18 cellular contexts compared by ENCODE assay signal in the genomic region with DNA sequence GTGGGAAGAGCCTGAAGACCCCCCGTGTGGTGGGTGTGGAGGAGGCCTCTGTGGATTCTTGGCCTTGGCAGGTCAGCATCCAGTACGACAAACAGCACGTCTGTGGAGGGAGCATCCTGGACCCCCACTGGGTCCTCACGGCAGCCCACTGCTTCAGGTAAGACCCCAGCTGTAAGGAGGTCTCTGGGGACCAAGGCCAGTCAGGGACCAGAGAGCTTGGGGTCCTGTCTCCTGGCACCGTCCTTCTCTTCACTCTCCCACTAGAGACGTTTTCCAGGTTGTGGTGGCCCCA. TPM values are rescaled to one million over a fixed set of nuclear protein-coding genes. Genes with fewer than 3 reads are reported as not detected.
A peak's percentile ranks its signal among the peaks of the same experiment; 100 is the strongest.
DNase-seq lines count a peak whose midpoint lies in the region; ATAC-seq and TF ChIP-seq lines count a peak whose summit lies in the region.
"Had no signal": no experiment of that assay in that cellular context is flagged by ENCODE, and none has a peak within 500 bp of the region (broad histone marks: within the 10 kb centered on the region; RNA-seq: fewer than 3 reads in every experiment).

No MANE protein-coding gene starts in this region.

- peak; percentile 57 for DNase-seq in cardiac septum (ENCODE audit: low spot score)
- no peak for DNase-seq in right atrium auricular region (ENCODE audit: low spot score)
- DNase-seq in hepatocyte (ENCODE audit: low spot score) = no peak
- DNase-seq in posterior vena cava (ENCODE audit: low spot score) = peak; percentile 49
- DNase-seq in upper lobe of right lung = peak; percentile 39
- no peak for DNase-seq in thyroid gland
- DNase-seq: ACHN; Caco-2; CD4-positive, alpha-beta T cell; GOT3; H7 had no signal

- H3K9me2 ChIP-seq in hepatocyte (replicated peaks; ENCODE audit: insufficient read depth) = no peaks in the 10 kb centered on the region

- intact Hi-C loops in cardiac septum (cut with DNase I) (no loop called here), posterior vena cava (cut with DNase I) (no loop called here), upper lobe of right lung (cut with DNase I) (no loop called here), thyroid gland (cut with DNase I) (no loop called here)

- no peak for ATAC-seq in upper lobe of right lung
- ATAC-seq in GM18502 (IDR thresholded peaks at IDR 0.05; ENCODE audit: poor library complexity, unreplicated experiment) = no peak
- no peak for ATAC-seq in GM18907 (IDR thresholded peaks at IDR 0.05; ENCODE audit: unreplicated experiment)
- ATAC-seq: HCT116, HepG2 had no signal

- TF ChIP-seq POLR2A in thyroid gland (IDR thresholded peaks at IDR 0.05) = no peak

- TF ChIP-seq CTCF in right atrium auricular region (IDR thresholded peaks at IDR 0.05) (no peak), hepatocyte (IDR thresholded peaks at IDR 0.05; ENCODE audit: poor library complexity) (no peak), upper lobe of right lung (IDR thresholded peaks at IDR 0.05) (no peak), thyroid gland (IDR thresholded peaks at IDR 0.05) (no peak)

- H3K4me1 ChIP-seq in right atrium auricular region (no peaks in the 10 kb centered on the region), hepatocyte (ENCODE audit: insufficient read depth) (peaks cover 3% of the 10 kb centered on the region), upper lobe of right lung (no peaks in the 10 kb centered on the region), thyroid gland (no peaks in the 10 kb centered on the region)
- H3K4me1 ChIP-seq: Caco-2 had no signal

- H3K27me3 ChIP-seq in right atrium auricular region (no peaks in the 10 kb centered on the region), hepatocyte (no peaks in the 10 kb centered on the region), upper lobe of right lung (no peaks in the 10 kb centered on the region), thyroid gland (no peaks in the 10 kb centered on the region)

- no peaks in the 10 kb centered on the region for H3K36me3 ChIP-seq in right atrium auricular region
- H3K36me3 ChIP-seq in hepatocyte (replicated peaks; ENCODE audit: insufficient read depth, low read depth) = no peaks in the 10 kb centered on the region
- H3K36me3 ChIP-seq in upper lobe of right lung = no peaks in the 10 kb centered on the region
- no peaks in the 10 kb centered on the region for H3K36me3 ChIP-seq in thyroid gland

- no peak overlapping the region for H3K4me2 ChIP-seq in hepatocyte

- H3K4me3 ChIP-seq in right atrium auricular region (no peak overlapping the region), hepatocyte (no peak overlapping the region), upper lobe of right lung (no peak overlapping the region), thyroid gland (replicated peaks in 1 of 3) (no peak overlapping the region)

- H3K27ac ChIP-seq in right atrium auricular region (no peak overlapping the region), hepatocyte (peak overlapping the region; percentile 34), upper lobe of right lung (no peak overlapping the region), thyroid gland (no peak overlapping the region)
- H3K27ac ChIP-seq: C4-2B had no signal

- no peaks in the 10 kb centered on the region for H3K9me3 ChIP-seq in right atrium auricular region
- no peaks in the 10 kb centered on the region for H3K9me3 ChIP-seq in hepatocyte (ENCODE audit: low read depth)
- no peaks in the 10 kb centered on the region for H3K9me3 ChIP-seq in upper lobe of right lung
- no peaks in the 10 kb centered on the region for H3K9me3 ChIP-seq in thyroid gland
- H3K9me3 ChIP-seq: Caco-2 had no signal

- no peak overlapping the region for H2AFZ ChIP-seq in hepatocyte

- WGBS in hepatocyte (ENCODE audit: low lambda C conversion rate, missing lambda C conversion rate) = 90% methylated on average over 6 of the region's 6 CpGs
- WGBS in thyroid gland, 2 donors = 90 to 94% methylated on average over 2 to 4 of the region's 6 CpGs

- H4K20me1 ChIP-seq in hepatocyte (ENCODE audit: insufficient read depth, poor library complexity, severe bottlenecking) = no peaks in the 10 kb centered on the region

- H3K79me2 ChIP-seq in hepatocyte = no peaks in the 10 kb centered on the region

RNA-seq across cellular contexts. Expression of a gene that starts 24.9 kb away (rescaled TPM):
- not detected for total RNA-seq in cardiac septum
- total RNA-seq in right atrium auricular region = not detected
- 0.03 TPM in 1 of 2 replicates, not detected in the other for total RNA-seq in hepatocyte
- polyA plus RNA-seq in hepatocyte = not detected in 2 replicates
- total RNA-seq in posterior vena cava = not detected
- total RNA-seq in upper lobe of right lung = not detected
- total RNA-seq in thyroid gland = not detected
- total RNA-seq: Caco-2, H7, HepG2 had no signal
- polyA plus RNA-seq: BJ, HepG2 had no signal

RNA-seq across cellular contexts. Expression of a gene that starts 34.8 kb away (rescaled TPM):
- total RNA-seq in cardiac septum (0.32 TPM), right atrium auricular region (not detected), hepatocyte (10.9 and 12.9 TPM in 2 replicates), posterior vena cava (not detected), upper lobe of right lung (3.0 TPM), thyroid gland (1 to 10 TPM in 2 of 4 donors, under 1 TPM in 1, not detected in 1; 0.83 to 1.5 (median 1.1) TPM)
- polyA plus RNA-seq in hepatocyte = 12.1 and 16.2 TPM in 2 replicates
- total RNA-seq: CD4-positive, alpha-beta T cell; HepG2 had no signal
- polyA plus RNA-seq: BJ, IgD-negative memory B cell had no signal

RNA-seq across cellular contexts. Expression of a gene that starts 40.9 kb away (rescaled TPM):
- total RNA-seq in cardiac septum (17.0 TPM), right atrium auricular region (10 to 100 TPM in 1 of 2 donors, 1 to 10 TPM in 1; 2.5 to 11.8 TPM), hepatocyte (0.57 and 1.0 TPM in 2 replicates), posterior vena cava (1 to 10 TPM; 3.5 to 9.8 TPM), upper lobe of right lung (7.2 TPM), thyroid gland (10 to 100 TPM in 2 of 4 donors, 1 to 10 TPM in 2; 5.5 to 15.7 (median 10.5) TPM)
- 0.55 and 1.1 TPM in 2 replicates for polyA plus RNA-seq in hepatocyte
- total RNA-seq: CD4-positive, alpha-beta T cell had no signal
- polyA plus RNA-seq: IgD-negative memory B cell had no signal

Comparison
In these comparisons a context has a peak if more than half of its experiments do, and no peak if none do; other contexts are left out.
1. DNase-seq: peak in cardiac septum (single experiment), posterior vena cava (single experiment) and upper lobe of right lung (single experiment); none in right atrium auricular region (single experiment), hepatocyte (single experiment) and thyroid gland (0 of 2).